9 cellular contexts compared by ENCODE assay signal in the genomic region with DNA sequence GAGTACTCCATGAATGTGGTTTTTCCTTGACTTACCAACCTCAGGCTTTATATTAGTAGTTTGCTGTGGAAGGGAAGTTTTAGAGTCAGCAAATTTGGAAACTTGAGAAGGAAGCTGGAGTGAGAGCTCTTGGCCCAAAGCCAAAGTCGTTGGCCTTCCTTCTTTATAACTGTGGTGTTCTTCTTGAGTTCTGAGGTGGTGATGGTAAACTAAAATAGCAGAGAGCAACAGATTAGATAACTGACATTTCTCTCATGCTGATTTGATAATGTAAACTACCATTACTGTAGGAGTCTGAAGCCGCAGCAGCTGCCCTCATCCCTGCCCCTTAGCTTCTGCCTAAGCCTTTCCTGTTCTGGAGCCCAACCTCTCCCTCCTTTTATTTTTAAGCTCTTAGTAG.
DNase-seq lines count a peak whose midpoint lies in the region; ATAC-seq and TF ChIP-seq lines count a peak whose summit lies in the region.
"Had no signal": no experiment of that assay in that cellular context is flagged by ENCODE, and none has a peak within 500 bp of the region (broad histone marks: within the 10 kb centered on the region; RNA-seq: fewer than 3 reads in every experiment).

No MANE protein-coding gene starts in this region.

- intact Hi-C loops in A673 (cut with micrococcal nuclease; ENCODE audit: unreplicated experiment) (loop anchor here (5.0 kb wide), 1 partner anchor 77 kb away; a partner anchor contains a TSS), breast epithelium (cut with DNase I; ENCODE audit: low total_unique reads) (loop anchor here (5.0 kb wide), 1 partner anchor 72 kb away; no protein-coding TSS in a partner anchor)

- no TSS peak for BruUV-seq in A673 (replicated peaks; lab: Mats Ljungman, UMichigan)

- no peak for ATAC-seq in HG02852 (IDR thresholded peaks at IDR 0.05; ENCODE audit: unreplicated experiment)

- no peak for TF ChIP-seq CTCF in A673 (conservative IDR thresholded peaks at IDR 0.05; ENCODE audit: low read depth, low read length)
- no peak for TF ChIP-seq CTCF in breast epithelium (IDR thresholded peaks at IDR 0.05)
- TF ChIP-seq CTCF in GM13976 (IDR thresholded peaks at IDR 0.05; ENCODE audit: borderline replicate concordance, control extremely low read depth, extremely low read depth, insufficient read depth, missing control alignments), result no peak

- H3K27ac ChIP-seq in A673 (ENCODE audit: low read depth, low read length, poor library complexity, severe bottlenecking) (no peak overlapping the region), breast epithelium (peak overlapping the region; percentile 1 to 52)

- H3K36me3 ChIP-seq in A673 (ENCODE audit: insufficient read depth, low read length, poor library complexity, severe bottlenecking) (no peaks in the 10 kb centered on the region), breast epithelium (no peaks in the 10 kb centered on the region)

- H3K4me3 ChIP-seq in A673 (ENCODE audit: low read depth, low read length, poor library complexity, severe bottlenecking) (no peak overlapping the region), breast epithelium (no peak overlapping the region)

- H3K9me3 ChIP-seq in A673 (ENCODE audit: low read depth, low read length, poor library complexity, severe bottlenecking), result no peaks in the 10 kb centered on the region
- H3K9me3 ChIP-seq in breast epithelium, result no peaks in the 10 kb centered on the region

- no peak for TF ChIP-seq POLR2A in breast epithelium (IDR thresholded peaks at IDR 0.05)

- DNase-seq in A673 (ENCODE audit: low spot score), result peak; percentile 50
- DNase-seq in MV-4-11 (lab: John Stamatoyannopoulos, UW), result peak; percentile 56
- peak in 1 of 2 donors; percentile 41 for DNase-seq in breast epithelium (ENCODE audit: low spot score in 2 of 2)
- peak; percentile 83 for DNase-seq in medulla oblongata (ENCODE audit: extremely low spot score)
- no peak for DNase-seq in GM13976 (ENCODE audit: low spot score)
- DNase-seq in GM19238 (ENCODE audit: insufficient read length, low spot score), result no peak
- DNase-seq in stimulated activated naive CD4-positive, alpha-beta T cell (lab: John Stamatoyannopoulos, UW), result no peak
- DNase-seq: NCI-H146 had no signal

- in situ Hi-C loops in GM13976 (cut with MboI; ENCODE audit: low sequenced_read_pairs, unreplicated experiment), result no loop called here

- POLR2A ChIA-PET in A673 (lab: Charles Lee; ENCODE audit: low non-redundant PET), result no interaction called here

- H3K27me3 ChIP-seq in A673 (replicated peaks; ENCODE audit: insufficient read depth, low read depth, low read length, poor library complexity) (no peaks in the 10 kb centered on the region), breast epithelium (no peaks in the 10 kb centered on the region)

- H3K4me1 ChIP-seq in A673 (ENCODE audit: insufficient read depth, low read length, poor library complexity, severe bottlenecking), result peaks cover 10% of the 10 kb centered on the region
- peaks cover 0 to 7% of the 10 kb centered on the region in 2 donors for H3K4me1 ChIP-seq in breast epithelium

- CTCF ChIA-PET in A673 (lab: Charles Lee), result interaction anchor here (1.5 to 2.8 kb wide), 2 partner anchors 77 to 196 kb away, joined by 3 to 22 read pairs; a partner anchor contains a TSS

Comparison
In these comparisons a context has a peak if more than half of its experiments do, and no peak if none do; other contexts are left out.
1. DNase-seq: peak in A673 (single experiment), MV-4-11 (single experiment) and medulla oblongata (single experiment); none in GM13976 (single experiment), GM19238 (single experiment) and stimulated activated naive CD4-positive, alpha-beta T cell (0 of 6).